25 cellular contexts compared by ENCODE assay signal in the genomic region with DNA sequence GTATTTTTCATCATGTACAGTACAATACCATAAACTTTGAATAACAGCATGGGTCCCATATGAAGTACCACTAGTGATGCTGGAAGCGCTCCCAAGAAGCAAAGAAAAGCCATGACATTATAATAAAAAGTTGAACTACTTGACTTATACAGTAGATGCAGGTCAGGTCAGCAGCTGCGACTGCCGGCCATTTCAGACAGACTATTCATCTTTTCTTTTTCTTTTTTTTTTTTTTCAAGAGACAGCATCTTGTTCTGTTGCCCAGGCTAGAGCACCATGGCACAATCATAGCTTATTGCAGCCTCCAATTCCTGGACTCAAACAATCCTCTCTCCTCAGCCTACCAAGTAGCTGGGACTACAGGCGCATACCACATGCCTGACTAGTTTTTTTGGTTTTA.
"Had no signal": no experiment of that assay in that cellular context is flagged by ENCODE, and none has a peak within 500 bp of the region (broad histone marks: within the 10 kb centered on the region; RNA-seq: fewer than 3 reads in every experiment).

No MANE protein-coding gene starts in this region.

- H3K4me3 ChIP-seq: ascending aorta, lower lobe of right lung, mucosa of descending colon, spleen, testis, transverse colon had no signal

- H3K4me3 Mint-ChIP-seq: activated CD4-positive, alpha-beta memory T cell treated with anti-CD3 and anti-CD28 coated beads, Interleukin-2, amount 10 ng/mL, durations not matched to agents 7 days and 5 days; activated CD4-positive, alpha-beta T cell treated with anti-CD3 and anti-CD28 coated beads, Interleukin-2, amount 10 ng/mL, durations not matched to agents 24 days and 14 days; activated naive CD4-positive, alpha-beta T cell treated with anti-CD3 and anti-CD28 coated beads, Interleukin-2, amount 10 ng/mL, durations not matched to agents 7 days and 5 days; activated naive CD8-positive, alpha-beta T cell treated with anti-CD3 and anti-CD28 coated beads, Interleukin-2, amount 10 ng/mL, durations not matched to agents 7 days and 5 days; activated T-cell treated with anti-CD3 and anti-CD28 coated beads, Interleukin-2, amount 50 U/mL, for 24 hours; brain; natural killer cell treated with Interleukin-12 subunit alpha and Interleukin-12 subunit beta and Interleukin-15 and Interleukin-18, amount 100 ng/mL, for 72 hours had no signal

- ATAC-seq: left lobe of liver; lower lobe of right lung; mucosa of descending colon; natural killer cell treated with Interleukin-12 subunit alpha and Interleukin-12 subunit beta and Interleukin-15 and Interleukin-18, amount 100 ng/mL, for 72 hours; stimulated activated naive CD8-positive, alpha-beta T cell treated with anti-CD3 and anti-CD28 coated beads, Interleukin-15, Interleukin-2, amounts not matched to agents 100 U/mL and 50 U/mL, for 24 hours had no signal

- H3K9me3 Mint-ChIP-seq: activated CD4-positive, alpha-beta memory T cell treated with anti-CD3 and anti-CD28 coated beads, Interleukin-2, amount 10 ng/mL, durations not matched to agents 7 days and 5 days; activated CD4-positive, alpha-beta T cell treated with anti-CD3 and anti-CD28 coated beads, Interleukin-2, amount 10 ng/mL, durations not matched to agents 24 days and 14 days; activated naive CD4-positive, alpha-beta T cell treated with anti-CD3 and anti-CD28 coated beads, Interleukin-2, amount 10 ng/mL, durations not matched to agents 7 days and 5 days; activated naive CD8-positive, alpha-beta T cell treated with anti-CD3 and anti-CD28 coated beads, Interleukin-2, amount 10 ng/mL, durations not matched to agents 7 days and 5 days; activated T-cell treated with anti-CD3 and anti-CD28 coated beads, Interleukin-2, amount 50 U/mL, for 24 hours; natural killer cell treated with Interleukin-12 subunit alpha and Interleukin-12 subunit beta and Interleukin-15 and Interleukin-18, amount 100 ng/mL, for 72 hours had no signal

- H3K36me3 ChIP-seq: ascending aorta, transverse colon had no signal

- H3K9me3 ChIP-seq: ascending aorta, lower lobe of right lung, mucosa of descending colon, SK-N-SH, spleen, testis, transverse colon had no signal

- DNase-seq: activated CD4-positive, alpha-beta memory T cell treated with anti-CD3 and anti-CD28 coated beads, Interleukin-2, amount 10 ng/mL, durations not matched to agents 7 days and 5 days; activated CD4-positive, alpha-beta T cell treated with anti-CD3 and anti-CD28 coated beads, Interleukin-2, amount 10 ng/mL, durations not matched to agents 24 days and 14 days; activated CD4-positive, CD25-positive, alpha-beta regulatory T cell treated with anti-CD3 and anti-CD28 coated beads, Interleukin-2, amount 50 U/mL, for 72 hours; activated CD8-positive, alpha-beta memory T cell treated with anti-CD3 and anti-CD28 coated beads, Interleukin-2, amount 50 U/mL, for 48 hours; activated gamma-delta T cell; activated naive CD4-positive, alpha-beta T cell treated with anti-CD3 and anti-CD28 coated beads, Interleukin-2, amount 10 ng/mL, durations not matched to agents 7 days and 5 days; activated naive CD8-positive, alpha-beta T cell treated with anti-CD3 and anti-CD28 coated beads, Interleukin-2, amount 10 ng/mL, durations not matched to agents 7 days and 5 days; activated T-cell treated with anti-CD3 and anti-CD28 coated beads, Interleukin-2, amount 50 U/mL, for 24 hours; dermis blood vessel endothelial cell; effector CD8-positive, alpha-beta T cell; head of caudate nucleus; lower lobe of right lung; mesendoderm; mucosa of descending colon; retina; SK-N-SH; spleen; stimulated activated naive CD8-positive, alpha-beta T cell treated with anti-CD3 and anti-CD28 coated beads, Interleukin-15, Interleukin-2, amounts not matched to agents 100 U/mL and 50 U/mL, for 24 hours; T-helper 2 cell; testis; transverse colon had no signal

- H3K27me3 ChIP-seq: ascending aorta, spleen, testis, transverse colon had no signal

- H3K27ac Mint-ChIP-seq: activated CD4-positive, alpha-beta memory T cell treated with anti-CD3 and anti-CD28 coated beads, Interleukin-2, amount 10 ng/mL, durations not matched to agents 7 days and 5 days; activated CD4-positive, alpha-beta T cell treated with anti-CD3 and anti-CD28 coated beads, Interleukin-2, amount 10 ng/mL, durations not matched to agents 24 days and 14 days; activated naive CD8-positive, alpha-beta T cell treated with anti-CD3 and anti-CD28 coated beads, Interleukin-2, amount 10 ng/mL, durations not matched to agents 7 days and 5 days; activated T-cell treated with anti-CD3 and anti-CD28 coated beads, Interleukin-2, amount 50 U/mL, for 24 hours had no signal

- H3K27ac ChIP-seq: lower lobe of right lung, testis, transverse colon had no signal

- H3K36me3 Mint-ChIP-seq: natural killer cell treated with Interleukin-12 subunit alpha and Interleukin-12 subunit beta and Interleukin-15 and Interleukin-18, amount 100 ng/mL, for 72 hours had no signal

- H3K27me3 Mint-ChIP-seq: activated CD4-positive, alpha-beta memory T cell treated with anti-CD3 and anti-CD28 coated beads, Interleukin-2, amount 10 ng/mL, durations not matched to agents 7 days and 5 days; activated CD4-positive, alpha-beta T cell treated with anti-CD3 and anti-CD28 coated beads, Interleukin-2, amount 10 ng/mL, durations not matched to agents 24 days and 14 days; activated naive CD4-positive, alpha-beta T cell treated with anti-CD3 and anti-CD28 coated beads, Interleukin-2, amount 10 ng/mL, durations not matched to agents 7 days and 5 days; activated naive CD8-positive, alpha-beta T cell treated with anti-CD3 and anti-CD28 coated beads, Interleukin-2, amount 10 ng/mL, durations not matched to agents 7 days and 5 days; activated T-cell treated with anti-CD3 and anti-CD28 coated beads, Interleukin-2, amount 50 U/mL, for 24 hours; brain; natural killer cell treated with Interleukin-12 subunit alpha and Interleukin-12 subunit beta and Interleukin-15 and Interleukin-18, amount 100 ng/mL, for 72 hours had no signal
